ENCODE assay signal across 16 cellular contexts in the genomic region with DNA sequence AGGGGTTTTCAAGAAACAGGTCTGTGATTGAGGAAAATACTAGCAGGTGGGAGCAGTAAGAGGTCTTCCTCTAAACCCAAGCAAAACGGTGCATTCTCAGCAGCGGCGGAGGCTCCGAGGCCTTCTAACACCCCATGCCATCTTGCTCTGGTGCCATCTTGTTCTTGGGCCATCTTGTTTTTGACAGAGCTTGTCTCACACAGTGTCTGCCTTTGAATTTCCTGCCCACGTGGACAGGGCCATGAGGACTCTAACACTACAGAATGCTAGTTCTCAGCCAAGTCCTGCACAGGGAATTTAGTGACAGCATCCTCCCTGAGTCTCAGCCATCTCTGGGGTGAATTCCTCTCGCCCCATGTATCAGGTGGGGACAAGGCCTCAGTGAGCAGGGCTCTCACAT.
DNase-seq lines count a peak whose midpoint lies in the region; ATAC-seq, FAIRE-seq and TF ChIP-seq lines count a peak whose summit lies in the region.
"Had no signal": no experiment of that assay in that cellular context is flagged by ENCODE, and none has a peak within 500 bp of the region (broad histone marks: within the 10 kb centered on the region; RNA-seq: fewer than 3 reads in every experiment).

No MANE protein-coding gene starts in this region.

- intact Hi-C loops in left ventricle myocardium superior (cut with micrococcal nuclease) (no loop called here), kidney (cut with DNase I) (no loop called here), psoas muscle (cut with DNase I) (no loop called here)

- no peaks in the 10 kb centered on the region for H3K9me3 ChIP-seq in right atrium auricular region
- H3K9me3 ChIP-seq in kidney (ENCODE audit: control insufficient read depth in 1 of 2, low read length in 2 of 2), result no peaks in the 10 kb centered on the region
- no peaks in the 10 kb centered on the region for H3K9me3 ChIP-seq in psoas muscle
- H3K9me3 ChIP-seq: A549, Peyer's patch had no signal

- DNase-seq in left ventricle myocardium superior, result no peak
- no peak for DNase-seq in right atrium auricular region (ENCODE audit: low spot score)
- no peak for DNase-seq in kidney
- no peak for DNase-seq in psoas muscle
- DNase-seq: IMR-90, NCI-H1930, NCI-H2171, NCI-H510A, Peyer's patch had no signal

- H3K9ac ChIP-seq in kidney (ENCODE audit: low read length in 2 of 2), result no peak overlapping the region

- 57 to 78% (median 58%) methylated on average over 6 of the region's 6 CpGs for WGBS in psoas muscle, 3 donors

- FAIRE-seq in kidney (lab: Jason Lieb, UNC), result no peak
- FAIRE-seq: A549, GM12878, GM18507 had no signal

- H3K4me3 ChIP-seq in right atrium auricular region (no peak overlapping the region), kidney (ENCODE audit: low read length in 2 of 2) (no peak overlapping the region), psoas muscle (no peak overlapping the region)
- H3K4me3 ChIP-seq: A549, GM12878, GM23338, Peyer's patch had no signal

- H3K27ac ChIP-seq in right atrium auricular region (no peak overlapping the region), kidney (ENCODE audit: low read depth in 2 of 2, low read length in 2 of 2) (peak overlapping the region; percentile 57 to 65), psoas muscle (peak overlapping the region; percentile 53)
- H3K27ac ChIP-seq: A549, Peyer's patch had no signal

- no peak for TF ChIP-seq CTCF in right atrium auricular region (IDR thresholded peaks at IDR 0.05)
- TF ChIP-seq CTCF in kidney (IDR thresholded peaks at IDR 0.05; ENCODE audit: borderline replicate concordance, extremely low read depth, insufficient read depth), result no peak
- no peak for TF ChIP-seq CTCF in psoas muscle (IDR thresholded peaks at IDR 0.05)

- H3K36me3 ChIP-seq in right atrium auricular region, result no peaks in the 10 kb centered on the region
- no peaks in the 10 kb centered on the region for H3K36me3 ChIP-seq in kidney (ENCODE audit: control insufficient read depth in 1 of 2, insufficient read depth in 2 of 2, low read length in 2 of 2)
- no peaks in the 10 kb centered on the region for H3K36me3 ChIP-seq in psoas muscle (ENCODE audit: insufficient read depth in 1 of 2, low read depth in 1 of 2)
- H3K36me3 ChIP-seq: Peyer's patch had no signal

- H3K4me1 ChIP-seq in right atrium auricular region (peaks cover 0 to 19% of the 10 kb centered on the region in 2 donors), kidney (ENCODE audit: control insufficient read depth in 1 of 2, insufficient read depth in 1 of 2, low read depth in 1 of 2, low read length in 2 of 2) (peaks cover 7 to 9% of the 10 kb centered on the region in 2 donors), psoas muscle (peaks cover 65% of the 10 kb centered on the region)

- ATAC-seq in left ventricle myocardium superior, result peak; percentile 26
- peak; percentile 38 to 66 (median 40) for ATAC-seq in psoas muscle
- ATAC-seq in HG02852 (IDR thresholded peaks at IDR 0.05; ENCODE audit: unreplicated experiment), result no peak
- ATAC-seq in GM21526 (IDR thresholded peaks at IDR 0.05; ENCODE audit: low FRiP score, unreplicated experiment), result no peak
- ATAC-seq in GM18858 (IDR thresholded peaks at IDR 0.05; ENCODE audit: unreplicated experiment), result no peak
- ATAC-seq: A549, GM12878, GM23338 had no signal

- H3K27me3 ChIP-seq in right atrium auricular region, result no peaks in the 10 kb centered on the region
- no peaks in the 10 kb centered on the region for H3K27me3 ChIP-seq in psoas muscle (ENCODE audit: insufficient read depth in 3 of 3, low read length in 2 of 3)
- H3K27me3 ChIP-seq: Peyer's patch had no signal

Comparison
In these comparisons a context has a peak if more than half of its experiments do, and no peak if none do; other contexts are left out.
1. ATAC-seq: peak in left ventricle myocardium superior (single experiment) and psoas muscle (4 of 4); none in HG02852 (single experiment), GM21526 (single experiment) and GM18858 (single experiment).
2. H3K27ac ChIP-seq: peak in kidney (2 of 2) and psoas muscle (single experiment); none in right atrium auricular region (0 of 2).